In genomic region chr6:156420172-156420993, GRCh38 we compare ENCODE assay signal across 23 cellular contexts.
DNase-seq lines count a peak whose midpoint lies in the region; ATAC-seq and TF ChIP-seq lines count a peak whose summit lies in the region.
"Had no signal": no experiment of that assay in that cellular context is flagged by ENCODE, and none has a peak within 500 bp of the region (broad histone marks: within the 10 kb centered on the region; RNA-seq: fewer than 3 reads in every experiment).

No MANE protein-coding gene starts in this region.

- no peak overlapping the region for H3K4me3 ChIP-seq in breast epithelium
- H3K4me3 ChIP-seq in fibroblast of lung (replicated peaks in 1 of 4; ENCODE audit: control extremely low read depth in 1 of 4, insufficient read depth in 1 of 4, low read depth in 3 of 4, low read length in 4 of 4) = no peak overlapping the region
- H3K4me3 ChIP-seq in vagina = no peak overlapping the region
- no peak overlapping the region for H3K4me3 ChIP-seq in testis
- H3K4me3 ChIP-seq: spleen, thyroid gland had no signal

- peak overlapping the region in 1 of 2 donors; percentile 17 for H3K27ac ChIP-seq in breast epithelium
- no peak overlapping the region for H3K27ac ChIP-seq in fibroblast of lung (ENCODE audit: insufficient read depth, low read length)
- H3K27ac ChIP-seq in vagina = peak overlapping the region; percentile 7
- H3K27ac ChIP-seq in testis = no peak overlapping the region
- H3K27ac ChIP-seq: 22Rv1, spleen, thyroid gland had no signal

- H3K36me3 ChIP-seq in breast epithelium (no peaks in the 10 kb centered on the region), fibroblast of lung (ENCODE audit: control insufficient read depth, insufficient read depth, low read length) (no peaks in the 10 kb centered on the region), vagina (no peaks in the 10 kb centered on the region), testis (ENCODE audit: low read depth, missing control alignments) (no peaks in the 10 kb centered on the region)
- H3K36me3 ChIP-seq: spleen, thyroid gland had no signal

- CTCF ChIA-PET in MCF 10A (lab: Yijun Ruan, JAX) = interaction anchor here (1.2 kb wide), 1 partner anchor 9 kb away, joined by 4 read pairs; no protein-coding TSS in a partner anchor

- H3K27ac Mint-ChIP-seq in MCF 10A (ENCODE audit: low read depth, unreplicated experiment) = peak overlapping the region; percentile 59
- H3K27ac Mint-ChIP-seq: activated CD4-positive, alpha-beta memory T cell treated with anti-CD3 and anti-CD28 coated beads, Interleukin-2, amount 10 ng/mL, durations not matched to agents 7 days and 5 days; B cell; nephron had no signal

- H3K4me1 Mint-ChIP-seq in MCF 10A (ENCODE audit: insufficient read depth, unreplicated experiment) = peaks cover 16% of the 10 kb centered on the region
- H3K4me1 Mint-ChIP-seq: nephron had no signal

- no peaks in the 10 kb centered on the region for H3K36me3 Mint-ChIP-seq in MCF 10A (ENCODE audit: insufficient read depth, unreplicated experiment)

- TF ChIP-seq CTCF in MCF 10A (IDR thresholded peaks at IDR 0.05; ENCODE audit: unreplicated experiment) = no peak
- no peak for TF ChIP-seq CTCF in breast epithelium (IDR thresholded peaks at IDR 0.05)
- TF ChIP-seq CTCF in fibroblast of lung (conservative IDR thresholded peaks at IDR 0.05 in 1 of 2, IDR thresholded peaks at IDR 0.05 in 1 of 2; ENCODE audit: low read depth in 1 of 2, low read length in 2 of 2) = no peak
- TF ChIP-seq CTCF in vagina (IDR thresholded peaks at IDR 0.05) = no peak
- TF ChIP-seq CTCF in testis (IDR thresholded peaks at IDR 0.05) = no peak

- H3K27me3 Mint-ChIP-seq in MCF 10A (ENCODE audit: insufficient read depth, unreplicated experiment) = no peaks in the 10 kb centered on the region
- H3K27me3 Mint-ChIP-seq: activated CD4-positive, alpha-beta memory T cell treated with anti-CD3 and anti-CD28 coated beads, Interleukin-2, amount 10 ng/mL, durations not matched to agents 7 days and 5 days; B cell had no signal

- H3K79me2 ChIP-seq in fibroblast of lung (ENCODE audit: control insufficient read depth, insufficient read depth, low read length) = no peaks in the 10 kb centered on the region

- intact Hi-C loops in MCF 10A (cut with micrococcal nuclease) = no loop called here
- intact Hi-C loops in breast epithelium (cut with DNase I; ENCODE audit: low total_unique reads) = no loop called here
- intact Hi-C loops in vagina (cut with DNase I) = no loop called here
- intact Hi-C loops in testis (cut with DNase I; ENCODE audit: low total_unique reads) = no loop called here

- no peak overlapping the region for H3K4me2 ChIP-seq in fibroblast of lung (ENCODE audit: extremely low read depth, insufficient read depth, low read length)

- no peak overlapping the region for H3K4me3 Mint-ChIP-seq in MCF 10A (ENCODE audit: unreplicated experiment)
- H3K4me3 Mint-ChIP-seq: activated CD4-positive, alpha-beta memory T cell treated with anti-CD3 and anti-CD28 coated beads, Interleukin-2, amount 10 ng/mL, durations not matched to agents 7 days and 5 days; B cell; nephron had no signal

- H4K20me1 ChIP-seq in fibroblast of lung (ENCODE audit: control insufficient read depth, extremely low read depth, insufficient read depth, low read length) = no peaks in the 10 kb centered on the region

- no peak overlapping the region for H3K9ac ChIP-seq in fibroblast of lung (ENCODE audit: insufficient read depth, low read length)

- DNase-seq in MCF 10A (ENCODE audit: unreplicated experiment) = no peak
- DNase-seq in breast epithelium (ENCODE audit: low spot score in 2 of 2) = no peak
- DNase-seq in fibroblast of lung (ENCODE audit: low read depth in 2 of 2) = peak; percentile 28 to 52
- peak; percentile 22 for DNase-seq in hepatic stellate cell (ENCODE audit: low spot score)
- DNase-seq in vagina (ENCODE audit: extremely low spot score in 2 of 2) = no peak
- DNase-seq in COR-L47 (lab: John Stamatoyannopoulos, UW) = no peak
- no peak for DNase-seq in testis
- DNase-seq: activated CD4-positive, alpha-beta memory T cell treated with anti-CD3 and anti-CD28 coated beads, Interleukin-2, amount 10 ng/mL, durations not matched to agents 7 days and 5 days; activated effector memory CD4-positive, alpha-beta T cell treated with anti-CD3 and anti-CD28 coated beads, Interleukin-2, amount 50 U/mL, for 16 hours; cortex of kidney; DND-41; hippocampal formation; MM.1S; NCI-H1436 treated with DMSO at 0.1 percent for 48 hours; spleen; stimulated activated CD4-positive, alpha-beta T cell treated with anti-CD3 and anti-CD28 coated beads, Interleukin-4, amount 100 ng/mL, for 1 hour; stimulated activated naive CD8-positive, alpha-beta T cell treated with anti-CD3 and anti-CD28 coated beads, Interleukin-15, Interleukin-2, amounts not matched to agents 100 U/mL and 50 U/mL, for 24 hours had no signal

- BruUV-seq in MCF 10A (replicated peaks; lab: Mats Ljungman, UMichigan) = no TSS peak

- H3K9me3 ChIP-seq in breast epithelium (peaks cover 11 to 12% of the 10 kb centered on the region in 2 donors), fibroblast of lung (ENCODE audit: control insufficient read depth, insufficient read depth, low read depth, low read length) (no peaks in the 10 kb centered on the region), vagina (no peaks in the 10 kb centered on the region), testis (no peaks in the 10 kb centered on the region)
- H3K9me3 ChIP-seq: thyroid gland had no signal

- TF ChIP-seq POLR2A in breast epithelium (IDR thresholded peaks at IDR 0.05) (no peak), vagina (IDR thresholded peaks at IDR 0.05) (no peak), testis (IDR thresholded peaks at IDR 0.05) (no peak)

- H3K9me3 Mint-ChIP-seq in MCF 10A (ENCODE audit: unreplicated experiment) = no peaks in the 10 kb centered on the region
- H3K9me3 Mint-ChIP-seq: activated CD4-positive, alpha-beta memory T cell treated with anti-CD3 and anti-CD28 coated beads, Interleukin-2, amount 10 ng/mL, durations not matched to agents 7 days and 5 days had no signal

- ATAC-seq in HG03280 (IDR thresholded peaks at IDR 0.05; ENCODE audit: unreplicated experiment) = no peak
- ATAC-seq: activated CD4-positive, CD25-positive, alpha-beta regulatory T cell treated with anti-CD3 and anti-CD28 coated beads, Interleukin-2, amount 50 U/mL, for 24 hours; stimulated activated naive CD8-positive, alpha-beta T cell treated with anti-CD3 and anti-CD28 coated beads, Interleukin-15, Interleukin-2, amounts not matched to agents 100 U/mL and 50 U/mL, for 24 hours had no signal

- H2AFZ ChIP-seq in fibroblast of lung (ENCODE audit: low read length) = no peak overlapping the region

- H3K27me3 ChIP-seq in breast epithelium = no peaks in the 10 kb centered on the region
- no peaks in the 10 kb centered on the region for H3K27me3 ChIP-seq in fibroblast of lung (ENCODE audit: control insufficient read depth, insufficient read depth, low read length)
- H3K27me3 ChIP-seq in vagina = no peaks in the 10 kb centered on the region
- no peaks in the 10 kb centered on the region for H3K27me3 ChIP-seq in testis
- H3K27me3 ChIP-seq: spleen, thyroid gland had no signal

- POLR2A ChIA-PET in MCF 10A (lab: Yijun Ruan, JAX) = no interaction called here

- WGBS in testis, 2 donors = 79 to 84% methylated on average over 5 of the region's 5 CpGs

- H3K4me1 ChIP-seq in breast epithelium = no peaks in the 10 kb centered on the region
- H3K4me1 ChIP-seq in fibroblast of lung (ENCODE audit: control insufficient read depth, extremely low read depth, insufficient read depth, low read length) = no peaks in the 10 kb centered on the region
- no peaks in the 10 kb centered on the region for H3K4me1 ChIP-seq in vagina
- H3K4me1 ChIP-seq in testis = no peaks in the 10 kb centered on the region

Comparison
In these comparisons a context has a peak if more than half of its experiments do, and no peak if none do; other contexts are left out.
1. DNase-seq: peak in fibroblast of lung (2 of 2) and hepatic stellate cell (single experiment); none in MCF 10A (single experiment), breast epithelium (0 of 2), vagina (0 of 2), COR-L47 (single experiment) and testis (single experiment).